20 cellular contexts compared by ENCODE assay signal in the genomic region with DNA sequence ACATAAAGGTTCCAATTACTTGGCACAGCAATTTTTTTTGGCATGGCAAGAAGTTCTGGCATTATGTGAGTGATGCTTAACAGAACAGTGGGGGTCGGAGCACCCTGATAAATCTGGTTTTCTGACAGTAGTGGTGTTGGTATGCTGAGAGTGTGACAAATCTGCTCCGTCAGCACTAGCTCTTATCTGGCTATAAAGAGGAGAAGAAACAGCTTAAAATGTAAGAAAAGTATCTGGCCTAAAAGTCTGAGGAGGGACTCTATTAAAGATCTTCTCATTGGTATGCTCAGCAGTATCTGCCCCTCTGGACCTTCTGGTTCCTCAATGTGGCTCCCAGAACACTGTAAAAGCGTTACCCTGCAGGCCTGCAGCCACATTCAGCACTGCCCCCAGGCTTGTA.
"Had no signal": no experiment of that assay in that cellular context is flagged by ENCODE, and none has a peak within 500 bp of the region (broad histone marks: within the 10 kb centered on the region; RNA-seq: fewer than 3 reads in every experiment).

No MANE protein-coding gene starts in this region.

- H3K9me3 Mint-ChIP-seq: activated CD8-positive, alpha-beta T cell treated with anti-CD3 and anti-CD28 coated beads for 36 hours; activated naive CD4-positive, alpha-beta T cell treated with anti-CD3 and anti-CD28 coated beads, Interleukin-2, amount 50 U/mL, for 24 hours; activated T-cell treated with anti-CD3 and anti-CD28 coated beads, Interleukin-2, amount 50 U/mL, for 4 hours had no signal

- H3K4me3 Mint-ChIP-seq: activated CD8-positive, alpha-beta T cell treated with anti-CD3 and anti-CD28 coated beads for 36 hours; activated naive CD4-positive, alpha-beta T cell treated with anti-CD3 and anti-CD28 coated beads, Interleukin-2, amount 50 U/mL, for 24 hours; activated T-cell treated with anti-CD3 and anti-CD28 coated beads, Interleukin-2, amount 50 U/mL, for 4 hours; naive thymus-derived CD4-positive, alpha-beta T cell had no signal

- H3K36me3 Mint-ChIP-seq: activated naive CD4-positive, alpha-beta T cell treated with anti-CD3 and anti-CD28 coated beads, Interleukin-2, amount 50 U/mL, for 24 hours; naive thymus-derived CD4-positive, alpha-beta T cell had no signal

- H3K4me3 ChIP-seq: adrenal gland, lung, mucosa of descending colon, upper lobe of right lung had no signal

- H3K9me3 ChIP-seq: adrenal gland, mucosa of descending colon, neutrophil, upper lobe of right lung had no signal

- DNase-seq: activated CD4-positive, alpha-beta T cell treated with anti-CD3 and anti-CD28 coated beads for 4 hours; activated CD8-positive, alpha-beta T cell treated with anti-CD3 and anti-CD28 coated beads for 36 hours; activated effector memory CD4-positive, alpha-beta T cell treated with Interleukin-2 at 50 U/mL for 16 hours; activated T-cell treated with anti-CD3 and anti-CD28 coated beads, Interleukin-2, amount 50 U/mL, for 4 hours; adrenal gland; caudate nucleus; foreskin melanocyte; head of caudate nucleus; mucosa of descending colon; naive thymus-derived CD4-positive, alpha-beta T cell; retina; stimulated activated CD4-positive, alpha-beta T cell treated with anti-CD3 and anti-CD28 coated beads, Interleukin-4, amount 100 ng/mL, for 24 hours; stimulated activated naive CD4-positive, alpha-beta T cell treated with Interleukin-2 at 50 U/mL for 16 hours; substantia nigra; T-helper 2 cell; upper lobe of right lung had no signal

- H3K27ac Mint-ChIP-seq: activated CD8-positive, alpha-beta T cell treated with anti-CD3 and anti-CD28 coated beads for 36 hours; activated naive CD4-positive, alpha-beta T cell treated with anti-CD3 and anti-CD28 coated beads, Interleukin-2, amount 50 U/mL, for 24 hours; naive thymus-derived CD4-positive, alpha-beta T cell had no signal

- H3K4me1 Mint-ChIP-seq: activated naive CD4-positive, alpha-beta T cell treated with anti-CD3 and anti-CD28 coated beads, Interleukin-2, amount 50 U/mL, for 24 hours; naive thymus-derived CD4-positive, alpha-beta T cell had no signal

- FAIRE-seq: colon had no signal

- ATAC-seq: activated CD8-positive, alpha-beta T cell treated with anti-CD3 and anti-CD28 coated beads for 36 hours; activated T-cell treated with anti-CD3 and anti-CD28 coated beads, Interleukin-2, amount 50 U/mL, for 4 hours; mucosa of descending colon; naive thymus-derived CD4-positive, alpha-beta T cell; upper lobe of right lung had no signal

- H3K36me3 ChIP-seq: adrenal gland, neutrophil, upper lobe of right lung had no signal

- H3K27me3 ChIP-seq: adrenal gland, upper lobe of right lung had no signal

- H3K27ac ChIP-seq: adrenal gland, neutrophil, upper lobe of right lung had no signal
